In genomic region chr15:64859226-64859625, GRCh38 we compare ENCODE assay signal across 16 cellular contexts. TPM values are rescaled to one million over a fixed set of nuclear protein-coding genes. Genes with fewer than 3 reads are reported as not detected.
"Had no signal": no experiment of that assay in that cellular context is flagged by ENCODE, and none has a peak within 500 bp of the region (broad histone marks: within the 10 kb centered on the region; RNA-seq: fewer than 3 reads in every experiment).

No MANE protein-coding gene starts in this region.

- H3K27me3 ChIP-seq: ascending aorta, breast epithelium, right atrium auricular region, SJCRH30, testis, uterus had no signal

- H3K36me3 ChIP-seq: breast epithelium, uterus had no signal

- DNase-seq: activated CD4-positive, alpha-beta T cell treated with anti-CD3 and anti-CD28 coated beads for 48 hours; activated naive CD4-positive, alpha-beta T cell treated with anti-CD3 and anti-CD28 coated beads for 36 hours; activated naive CD8-positive, alpha-beta T cell treated with anti-CD3 and anti-CD28 coated beads, Interleukin-2, amount 50 U/mL, for 24 hours; foreskin fibroblast; naive thymus-derived CD4-positive, alpha-beta T cell; SJCRH30; stimulated activated CD4-positive, alpha-beta T cell treated with anti-CD3 and anti-CD28 coated beads, Interleukin-15, amount 100 ng/mL, for 24 hours; stimulated activated CD4-positive, alpha-beta T cell treated with anti-CD3 and anti-CD28 coated beads, Interleukin-4, amount 100 ng/mL, for 24 hours; stimulated activated naive CD8-positive, alpha-beta T cell treated with anti-CD3 and anti-CD28 coated beads, Interleukin-15, Interleukin-2, amounts not matched to agents 100 U/mL and 50 U/mL, for 24 hours; testis; uterus had no signal

- H3K27ac ChIP-seq: breast epithelium, right atrium auricular region, SJCRH30, testis had no signal

- H3K4me3 ChIP-seq: ascending aorta, breast epithelium, lung, right atrium auricular region, SJCRH30, testis, uterus had no signal

- H3K9me3 ChIP-seq: ascending aorta, breast epithelium, right atrium auricular region, SJCRH30, testis, uterus had no signal

- ATAC-seq: activated naive CD8-positive, alpha-beta T cell treated with anti-CD3 and anti-CD28 coated beads, Interleukin-2, amount 50 U/mL, for 24 hours; naive thymus-derived CD4-positive, alpha-beta T cell; stimulated activated naive CD8-positive, alpha-beta T cell treated with anti-CD3 and anti-CD28 coated beads, Interleukin-15, Interleukin-2, amounts not matched to agents 100 U/mL and 50 U/mL, for 24 hours; WTC11 had no signal

RNA-seq across cellular contexts. Expression of gene PIF1, which starts 33.8 kb away (rescaled TPM):
- total RNA-seq: ascending aorta had no signal
